Comparison of ENCODE assay signal across 28 cellular contexts in genomic region chr1:224980181-224980580, GRCh38. TPM values are rescaled to one million over a fixed set of nuclear protein-coding genes. Genes with fewer than 3 reads are reported as not detected.
A peak's percentile ranks its signal among the peaks of the same experiment; 100 is the strongest.
DNase-seq lines count a peak whose midpoint lies in the region; ATAC-seq, FAIRE-seq and TF ChIP-seq lines count a peak whose summit lies in the region.
"Had no signal": no experiment of that assay in that cellular context is flagged by ENCODE, and none has a peak within 500 bp of the region (broad histone marks: within the 10 kb centered on the region; RNA-seq: fewer than 3 reads in every experiment).

No MANE protein-coding gene starts in this region.

- H3K27ac ChIP-seq in GM12878 (ENCODE audit: control insufficient read depth, insufficient read depth), result no peak overlapping the region
- H3K27ac ChIP-seq: SJCRH30 had no signal

- no TSS peak for BruUV-seq in GM12878 (replicated peaks; lab: Mats Ljungman, UMichigan)

- TF ChIP-seq POLR2A in NB4 (IDR thresholded peaks at IDR 0.05; ENCODE audit: extremely low read depth, insufficient read length) (no peak), GM12878 (IDR thresholded peaks at IDR 0.05; ENCODE audit: low read depth, low read length) (no peak)

- H3K4me1 Mint-ChIP-seq in stimulated activated naive CD8-positive, alpha-beta T cell treated with anti-CD3 and anti-CD28 coated beads, Interleukin-15, amount 100 ng/mL, for 72 hours, result no peaks in the 10 kb centered on the region
- peaks cover 2% of the 10 kb centered on the region for H3K4me1 Mint-ChIP-seq in activated CD4-positive, alpha-beta memory T cell treated with anti-CD3 and anti-CD28 coated beads for 36 hours (ENCODE audit: low read depth)
- no peaks in the 10 kb centered on the region for H3K4me1 Mint-ChIP-seq in activated T-cell treated with anti-CD3 and anti-CD28 coated beads, Interleukin-2, amount 50 U/mL, for 24 hours (ENCODE audit: low read depth)
- H3K4me1 Mint-ChIP-seq: CD4-positive, CD25-positive, alpha-beta regulatory T cell; GM23338; IgD-negative memory B cell had no signal

- intact Hi-C loops in GM12878 (cut with micrococcal nuclease; ENCODE audit: unreplicated experiment), result no loop called here
- intact Hi-C loops in activated CD4-positive, alpha-beta memory T cell treated with anti-CD3 and anti-CD28 coated beads for 36 hours (cut with micrococcal nuclease), result no loop called here

- CTCF ChIA-PET in GM12878 (lab: Yijun Ruan, JAX), result no interaction called here
- CTCF ChIA-PET in activated CD4-positive, alpha-beta memory T cell treated with anti-CD3 and anti-CD28 coated beads for 36 hours (lab: Charles Lee), result no interaction called here

- POLR2A ChIA-PET in GM12878 (lab: Charles Lee), result no interaction called here
- POLR2A ChIA-PET in activated CD4-positive, alpha-beta memory T cell treated with anti-CD3 and anti-CD28 coated beads for 36 hours (lab: Charles Lee), result no interaction called here

- H3K9me3 Mint-ChIP-seq in stimulated activated naive CD8-positive, alpha-beta T cell treated with anti-CD3 and anti-CD28 coated beads, Interleukin-15, amount 100 ng/mL, for 72 hours, result no peaks in the 10 kb centered on the region
- no peaks in the 10 kb centered on the region for H3K9me3 Mint-ChIP-seq in activated CD4-positive, alpha-beta memory T cell treated with anti-CD3 and anti-CD28 coated beads for 36 hours
- H3K9me3 Mint-ChIP-seq in activated T-cell treated with anti-CD3 and anti-CD28 coated beads, Interleukin-2, amount 50 U/mL, for 24 hours, result no peaks in the 10 kb centered on the region
- H3K9me3 Mint-ChIP-seq: HFFc6 had no signal

- no peak overlapping the region for H3K4me2 ChIP-seq in GM12878 (ENCODE audit: control insufficient read depth, insufficient read depth)
- H3K4me2 ChIP-seq: GM23338 had no signal

- ATAC-seq in stimulated activated naive CD8-positive, alpha-beta T cell treated with anti-CD3 and anti-CD28 coated beads, Interleukin-15, amount 100 ng/mL, for 72 hours, result peak; percentile 28
- ATAC-seq in stimulated activated naive CD8-positive, alpha-beta T cell treated with anti-CD3 and anti-CD28 coated beads, Interleukin-15, Interleukin-2, amounts not matched to agents 100 U/mL and 50 U/mL, for 24 hours, result no peak
- ATAC-seq in GM12878, result peak; percentile 26; the same call in 2 of the 3 replicates
- no peak for ATAC-seq in HG02588 (IDR thresholded peaks at IDR 0.05; ENCODE audit: unreplicated experiment)
- ATAC-seq in GM18858 (IDR thresholded peaks at IDR 0.05; ENCODE audit: unreplicated experiment), result no peak
- ATAC-seq: GM23338, PC-3, Right ventricle myocardium inferior, SK-N-SH treated with all-trans-retinoic acid at 6 μM for 48 hours had no signal

- WGBS in GM12878 (ENCODE audit: insufficient coverage, insufficient replicate concordance, low lambda C conversion rate, missing lambda C conversion rate), result 0% methylated on average over 5 of the region's 5 CpGs

- H3K4me1 ChIP-seq in GM12878 (ENCODE audit: control insufficient read depth, insufficient read depth, low read length), result no peaks in the 10 kb centered on the region
- H3K4me1 ChIP-seq: BE2C, HAP-1, SJCRH30 had no signal

- H3K36me3 Mint-ChIP-seq in activated CD4-positive, alpha-beta memory T cell treated with anti-CD3 and anti-CD28 coated beads for 36 hours, result no peaks in the 10 kb centered on the region
- no peaks in the 10 kb centered on the region for H3K36me3 Mint-ChIP-seq in activated T-cell treated with anti-CD3 and anti-CD28 coated beads, Interleukin-2, amount 50 U/mL, for 24 hours (ENCODE audit: low read depth)
- H3K36me3 Mint-ChIP-seq: CD4-positive, CD25-positive, alpha-beta regulatory T cell; IgD-negative memory B cell had no signal

- no peak for TF ChIP-seq RAD21 in GM12878 (IDR thresholded peaks at IDR 0.05; ENCODE audit: insufficient read depth, low read depth, low read length)

- no peaks in the 10 kb centered on the region for H3K27me3 ChIP-seq in GM12878 (replicated peaks in 1 of 2; ENCODE audit: control insufficient read depth in 2 of 2, insufficient read depth in 2 of 2, low read length in 1 of 2)
- H3K27me3 ChIP-seq: BE2C, SJCRH30 had no signal

- RAD21 ChIA-PET in GM12878 (lab: Charles Lee; ENCODE audit: unreplicated experiment), result no interaction called here

- no peak for FAIRE-seq in GM12878 (lab: Jason Lieb, UNC)
- FAIRE-seq: D721Med, GM12892 had no signal

- TF ChIP-seq EP300 in GM12878 (IDR thresholded peaks at IDR 0.05; ENCODE audit: borderline replicate concordance in 1 of 2, control insufficient read depth in 1 of 2, low read depth in 2 of 2, low read length in 2 of 2), result no peak

- no peaks in the 10 kb centered on the region for H3K27me3 Mint-ChIP-seq in stimulated activated naive CD8-positive, alpha-beta T cell treated with anti-CD3 and anti-CD28 coated beads, Interleukin-15, amount 100 ng/mL, for 72 hours
- H3K27me3 Mint-ChIP-seq in activated CD4-positive, alpha-beta memory T cell treated with anti-CD3 and anti-CD28 coated beads for 36 hours, result peaks cover 4% of the 10 kb centered on the region
- peaks cover 13% of the 10 kb centered on the region for H3K27me3 Mint-ChIP-seq in activated T-cell treated with anti-CD3 and anti-CD28 coated beads, Interleukin-2, amount 50 U/mL, for 24 hours

- no peak overlapping the region for H3K4me3 Mint-ChIP-seq in stimulated activated naive CD8-positive, alpha-beta T cell treated with anti-CD3 and anti-CD28 coated beads, Interleukin-15, amount 100 ng/mL, for 72 hours
- H3K4me3 Mint-ChIP-seq in activated CD4-positive, alpha-beta memory T cell treated with anti-CD3 and anti-CD28 coated beads for 36 hours, result no peak overlapping the region
- H3K4me3 Mint-ChIP-seq in activated T-cell treated with anti-CD3 and anti-CD28 coated beads, Interleukin-2, amount 50 U/mL, for 24 hours, result no peak overlapping the region
- H3K4me3 Mint-ChIP-seq: CD4-positive, CD25-positive, alpha-beta regulatory T cell; GM23338; HFFc6; IgD-negative memory B cell had no signal

- H4K20me1 ChIP-seq in GM12878 (ENCODE audit: control insufficient read depth, insufficient read depth), result no peaks in the 10 kb centered on the region

- H3K36me3 ChIP-seq in GM12878 (ENCODE audit: control insufficient read depth in 2 of 2, insufficient read depth in 2 of 2, low read length in 1 of 2), result no peaks in the 10 kb centered on the region
- H3K36me3 ChIP-seq: BE2C, HAP-1, SJCRH30 had no signal

- in situ Hi-C loops in GM12878 (cut with MboI), result no loop called here

- no peak overlapping the region for H3K27ac Mint-ChIP-seq in stimulated activated naive CD8-positive, alpha-beta T cell treated with anti-CD3 and anti-CD28 coated beads, Interleukin-15, amount 100 ng/mL, for 72 hours
- H3K27ac Mint-ChIP-seq in activated CD4-positive, alpha-beta memory T cell treated with anti-CD3 and anti-CD28 coated beads for 36 hours, result no peak overlapping the region
- H3K27ac Mint-ChIP-seq in activated T-cell treated with anti-CD3 and anti-CD28 coated beads, Interleukin-2, amount 50 U/mL, for 24 hours, result no peak overlapping the region
- H3K27ac Mint-ChIP-seq: CD4-positive, CD25-positive, alpha-beta regulatory T cell; GM23338; HFFc6; IgD-negative memory B cell had no signal

- H3K9ac ChIP-seq in GM12878 (ENCODE audit: control insufficient read depth, insufficient read depth, low read length), result no peak overlapping the region

- no peaks in the 10 kb centered on the region for H3K79me2 ChIP-seq in GM12878 (ENCODE audit: control insufficient read depth, insufficient read depth, low read length)

- H3K4me3 ChIP-seq in NB4 (ENCODE audit: low read depth, low read length), result no peak overlapping the region
- H3K4me3 ChIP-seq in GM12878, result no peak overlapping the region
- H3K4me3 ChIP-seq: GM23338, HAP-1, SJCRH30 had no signal

- no peak for TF ChIP-seq CTCF in NB4 (IDR thresholded peaks at IDR 0.05; ENCODE audit: low read depth, low read length)
- no peak for TF ChIP-seq CTCF in GM12878 (IDR thresholded peaks at IDR 0.05 in 2 of 3, conservative IDR thresholded peaks at IDR 0.05 in 1 of 3; ENCODE audit: control insufficient read depth in 2 of 3, extremely low read depth in 1 of 3, insufficient read depth in 1 of 3, low read depth in 3 of 3, low read length in 3 of 3)

- no peaks in the 10 kb centered on the region for H3K9me3 ChIP-seq in GM12878 (replicated peaks; ENCODE audit: control insufficient read depth, insufficient read depth, low read length)
- H3K9me3 ChIP-seq: BE2C, HAP-1, SJCRH30 had no signal

- no peak for DNase-seq in stimulated activated naive CD8-positive, alpha-beta T cell treated with anti-CD3 and anti-CD28 coated beads, Interleukin-15, amount 100 ng/mL, for 72 hours
- DNase-seq in stimulated activated naive CD8-positive, alpha-beta T cell treated with anti-CD3 and anti-CD28 coated beads, Interleukin-15, Interleukin-2, amounts not matched to agents 100 U/mL and 50 U/mL, for 24 hours, result no peak
- peak; percentile 68 for DNase-seq in NB4 (ENCODE audit: low read depth)
- no peak for DNase-seq in GM12878 (ENCODE audit: low read depth, low spot score)
- no peak for DNase-seq in activated CD4-positive, alpha-beta memory T cell treated with anti-CD3 and anti-CD28 coated beads for 36 hours
- DNase-seq in activated T-cell treated with anti-CD3 and anti-CD28 coated beads, Interleukin-2, amount 50 U/mL, for 24 hours, result no peak
- DNase-seq: 8988T; ACHN; BE2C; CD4-positive, CD25-positive, alpha-beta regulatory T cell; HFFc6; NCI-H1105; NCI-H1436 treated with DMSO at 0.1 percent for 48 hours; NCI-H187 treated with DMSO at 0.1 percent for 48 hours; NCI-H2107; NCI-H524; NCI-H748 treated with DMSO at 0.1 percent for 48 hours; PC-3; SJCRH30 had no signal

- SMC1A ChIA-PET in GM12878 (lab: Charles Lee; ENCODE audit: uncharacterized antibody, unreplicated experiment), result no interaction called here

- no peak overlapping the region for H2AFZ ChIP-seq in GM12878 (ENCODE audit: control insufficient read depth, low read depth, low read length)
- H2AFZ ChIP-seq: GM23338 had no signal

RNA-seq across cellular contexts. Expression of gene DNAH14, which starts 50.7 kb away (rescaled TPM):
- 37.0 and 37.8 TPM in 2 replicates for total RNA-seq in GM12878 (2013; cell fraction: nucleolus; rRNA removed)
- 2.6 and 5.9 TPM in 2 replicates for total RNA-seq in GM12878 (2014; rRNA removed)
- total RNA-seq in GM12878 (2014; rRNA removed; fragmentation: Illumina TruSeq; extraction: Trizol), result 4.8 and 5.8 TPM in 2 replicates
- 3.7 and 4.3 TPM in 2 replicates for total RNA-seq in GM12878 (2021)
- polyA plus RNA-seq in GM12878 (2011; ENCODE audit: low read depth), result 0.05 TPM
- 6.4 and 11.6 TPM in 2 replicates for polyA plus RNA-seq in GM12878 (2011; rRNA removed)
- 1.5 TPM in 2 replicates for polyA plus RNA-seq in GM12878 (2011; cell fraction: cytosol; rRNA removed)
- polyA plus RNA-seq in GM12878 (2011; cell fraction: nucleus; rRNA removed), result 4.4 and 5.1 TPM in 2 replicates
- 0.49 and 0.73 TPM in 2 replicates for polyA plus RNA-seq in GM12878 (2012)
- polyA plus RNA-seq in GM12878 (2014; fragmentation: Illumina TruSeq; extraction: Trizol), result 4.2 and 7.0 TPM in 2 replicates
- polyA plus RNA-seq in GM12878 (2014; fragmentation: Nextera tagmentation; extraction: Ambion mirVana), result 1 to 10 TPM; 2.0 to 2.5 TPM
- polyA plus RNA-seq in GM12878 (2014; rRNA removed), result 3.1 and 5.2 TPM in 2 replicates
- 1 to 10 TPM; 5.6 to 7.9 TPM for polyA plus RNA-seq in GM12878 (2016; fragmentation: Nextera tagmentation; extraction: Ambion mirVana)
- polyA minus RNA-seq in GM12878 (2011; rRNA and poly(A)+ RNA removed), result 0.77 and 3.0 TPM in 2 replicates
- 1.7 and 2.9 TPM in 2 replicates for polyA minus RNA-seq in GM12878 (2011; cell fraction: cytosol; rRNA and poly(A)+ RNA removed)
- polyA minus RNA-seq in GM12878 (2011; cell fraction: nucleus; rRNA and poly(A)+ RNA removed), result 2.3 and 3.9 TPM in 2 replicates
- under 1 TPM in 1 of 2 experiments, not detected in 1; 0.55 TPM for total RNA-seq in activated CD4-positive, alpha-beta memory T cell treated with anti-CD3 and anti-CD28 coated beads for 36 hours
- total RNA-seq: CD4-positive, CD25-positive, alpha-beta regulatory T cell had no signal

Comparison
In these comparisons a context has a peak if more than half of its experiments do, and no peak if none do; other contexts are left out.
1. ATAC-seq: peak in stimulated activated naive CD8-positive, alpha-beta T cell treated with anti-CD3 and anti-CD28 coated beads, Interleukin-15, amount 100 ng/mL, for 72 hours (single experiment) and GM12878 (single experiment); none in stimulated activated naive CD8-positive, alpha-beta T cell treated with anti-CD3 and anti-CD28 coated beads, Interleukin-15, Interleukin-2, amounts not matched to agents 100 U/mL and 50 U/mL, for 24 hours (single experiment), HG02588 (single experiment) and GM18858 (single experiment).